1 cellular context compared by ENCODE assay signal in genomic region chr3:195909645-195910498, GRCh38.
TF ChIP-seq lines count a peak whose summit lies in the region.

No MANE protein-coding gene starts in this region.

TF ChIP-seq in K562, 482 proteins besides CTCF, POLR2A, EP300 and RAD21 (continued from another document and continues in another):
- TF ChIP-seq REST (CRISPR knock-in tag; IDR thresholded peaks at IDR 0.05; ENCODE audit: low read depth) (no peak), BCL6 (CRISPR knock-in tag; IDR thresholded peaks at IDR 0.05) (no peak), MEF2D (tag; conservative IDR thresholded peaks at IDR 0.05; ENCODE audit: low read depth) (no peak), SMAD1 (IDR thresholded peaks at IDR 0.05; ENCODE audit: low read depth, low read length, partially characterized antibody) (peak; percentile 14), PRDM10 (IDR thresholded peaks at IDR 0.05; ENCODE audit: partially characterized antibody) (peak; percentile 57), CREB3 (tag; conservative IDR thresholded peaks at IDR 0.05; ENCODE audit: low read depth) (no peak), ASH1L (IDR thresholded peaks at IDR 0.05; ENCODE audit: borderline replicate concordance, low read depth, partially characterized antibody) (no peak), ZNF586 (CRISPR knock-in tag; conservative IDR thresholded peaks at IDR 0.05) (no peak), ZFP91 (CRISPR knock-in tag; IDR thresholded peaks at IDR 0.05) (peak; percentile 94), RAD51 (IDR thresholded peaks at IDR 0.05; ENCODE audit: borderline replicate concordance, low read depth) (no peak), ATF4 (CRISPR knock-in tag; IDR thresholded peaks at IDR 0.05) (no peak), ZNF277 (CRISPR knock-in tag; IDR thresholded peaks at IDR 0.05; ENCODE audit: borderline replicate concordance) (no peak), SMARCE1 (IDR thresholded peaks at IDR 0.05) (0 out of 2 replicates have a peak, but pooled peaks have one; percentile 14), HSF4 (CRISPR knock-in tag; IDR thresholded peaks at IDR 0.05; ENCODE audit: borderline replicate concordance) (no peak), CBFB (CRISPR knock-in tag; IDR thresholded peaks at IDR 0.05) (no peak), HES1 (IDR thresholded peaks at IDR 0.05; ENCODE audit: low read depth) (no peak), ZNF699 (CRISPR knock-in tag; IDR thresholded peaks at IDR 0.05; ENCODE audit: insufficient replicate concordance) (no peak), PHB2 (IDR thresholded peaks at IDR 0.05; ENCODE audit: low read depth) (no peak), RHOXF2B (CRISPR knock-in tag; conservative IDR thresholded peaks at IDR 0.05) (no peak), NBN (IDR thresholded peaks at IDR 0.05; ENCODE audit: low read depth) (0 out of 2 replicates have a peak, but pooled peaks have one; percentile 41), ZKSCAN8 (CRISPR knock-in tag; IDR thresholded peaks at IDR 0.05) (no peak), ZNF644 (tag; IDR thresholded peaks at IDR 0.05; ENCODE audit: low read depth) (no peak), ARID3B (CRISPR knock-in tag; IDR thresholded peaks at IDR 0.05; ENCODE audit: borderline replicate concordance) (no peak), FOXK2 (conservative IDR thresholded peaks at IDR 0.05 in 1 of 2, IDR thresholded peaks at IDR 0.05 in 1 of 2; ENCODE audit: low read depth in 2 of 2) (no peak), ZFX (CRISPR knock-in tag; IDR thresholded peaks at IDR 0.05) (peak; percentile 98), THAP7 (CRISPR knock-in tag; IDR thresholded peaks at IDR 0.05) (no peak), ZBTB2 (IDR thresholded peaks at IDR 0.05) (no peak), NFIC (IDR thresholded peaks at IDR 0.05) (peak; percentile 19; the same call in 1 of the 2 replicates), CHD1 (IDR thresholded peaks at IDR 0.05; ENCODE audit: low read length) (no peak), IRF9 (tag; IDR thresholded peaks at IDR 0.05) (no peak), ZNF445 (CRISPR knock-in tag; IDR thresholded peaks at IDR 0.05; ENCODE audit: low read depth) (no peak), ZSCAN32 (CRISPR knock-in tag; IDR thresholded peaks at IDR 0.05) (no peak), KAT7 (CRISPR knock-in tag; IDR thresholded peaks at IDR 0.05; ENCODE audit: borderline replicate concordance) (no peak), MXD1 (CRISPR knock-in tag; IDR thresholded peaks at IDR 0.05; ENCODE audit: borderline replicate concordance, poor library complexity, severe bottlenecking) (no peak), MYBL2 (IDR thresholded peaks at IDR 0.05; ENCODE audit: low read depth) (no peak), MYBL2 (CRISPR knock-in tag; IDR thresholded peaks at IDR 0.05; ENCODE audit: borderline replicate concordance) (no peak), SRSF7 (optimal IDR thresholded peaks at IDR 0.05; ENCODE audit: low read depth, low read length) (no peak), TAF7 (tag; IDR thresholded peaks at IDR 0.05) (no peak), DDX20 (tag; IDR thresholded peaks at IDR 0.05; ENCODE audit: low read depth) (no peak), NFE2L1 (tag; IDR thresholded peaks at IDR 0.05; ENCODE audit: borderline replicate concordance, low read depth) (no peak), SAFB2 (IDR thresholded peaks at IDR 0.05; ENCODE audit: borderline replicate concordance, low read depth, low read length, severe bottlenecking) (no peak), MTA3 (IDR thresholded peaks at IDR 0.05; ENCODE audit: borderline replicate concordance) (0 out of 2 replicates have a peak, but pooled peaks have one; percentile 50), MAZ (CRISPR knock-in tag; conservative IDR thresholded peaks at IDR 0.05 in 1 of 2, IDR thresholded peaks at IDR 0.05 in 1 of 2) (peak; percentile 86 to 93), CSDE1 (IDR thresholded peaks at IDR 0.05) (no peak; a peak in 1 of 4 replicates), PYGO2 (tag; IDR thresholded peaks at IDR 0.05) (no peak), ZNF197 (CRISPR knock-in tag; IDR thresholded peaks at IDR 0.05; ENCODE audit: low read depth) (no peak), KLF13 (tag; IDR thresholded peaks at IDR 0.05; ENCODE audit: borderline replicate concordance, low read depth) (peak; percentile 33; the same call in 1 of the 2 replicates), HDAC8 (tag; IDR thresholded peaks at IDR 0.05) (no peak), SMAD4 (CRISPR knock-in tag; conservative IDR thresholded peaks at IDR 0.05) (no peak)
